ENCODE assay signal across 1 cellular context in the genomic region with DNA sequence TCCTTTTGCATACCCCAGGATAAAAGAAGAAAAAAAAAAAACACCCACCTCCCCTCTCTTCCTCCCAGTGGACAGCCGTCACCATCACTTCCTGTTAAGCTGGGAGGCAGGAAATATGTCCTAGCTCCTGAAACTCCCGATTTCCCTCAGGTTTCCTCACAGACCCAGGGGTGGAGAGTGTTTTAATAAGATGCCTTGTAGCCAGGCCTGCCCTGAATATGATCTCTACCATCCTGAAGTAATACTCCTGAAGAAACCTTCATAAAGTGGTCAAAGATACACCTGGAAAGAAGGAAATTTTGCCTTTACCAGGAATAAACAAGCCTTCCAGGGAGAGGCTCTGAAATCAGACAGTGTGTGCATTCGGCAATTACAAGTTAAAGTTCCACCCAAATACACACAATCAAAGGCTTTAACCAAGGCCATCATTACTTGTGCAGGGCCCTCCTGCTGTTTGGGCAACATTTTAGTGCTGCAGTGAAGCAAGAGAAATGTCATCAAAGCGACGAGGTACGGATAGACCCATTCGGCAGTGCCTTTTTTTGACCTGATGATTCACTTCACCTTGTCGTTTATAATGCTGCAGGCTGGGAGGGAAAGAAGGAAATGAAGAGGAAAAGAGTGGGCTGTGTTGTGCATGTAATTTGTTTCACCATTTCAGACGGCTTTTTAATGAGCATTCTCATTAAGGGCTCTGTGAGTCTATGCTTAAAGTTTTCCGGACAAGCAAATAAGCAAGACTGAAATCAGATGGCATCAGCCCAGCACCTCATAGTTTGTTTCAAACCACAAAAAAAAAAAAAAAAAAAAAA.
TF ChIP-seq lines count a peak whose summit lies in the region.

No MANE protein-coding gene starts in this region.

TF ChIP-seq in HepG2, 621 proteins besides CTCF, POLR2A, EP300 and RAD21 (continued from another document and continues in another):
- TF ChIP-seq, protein P1, sequence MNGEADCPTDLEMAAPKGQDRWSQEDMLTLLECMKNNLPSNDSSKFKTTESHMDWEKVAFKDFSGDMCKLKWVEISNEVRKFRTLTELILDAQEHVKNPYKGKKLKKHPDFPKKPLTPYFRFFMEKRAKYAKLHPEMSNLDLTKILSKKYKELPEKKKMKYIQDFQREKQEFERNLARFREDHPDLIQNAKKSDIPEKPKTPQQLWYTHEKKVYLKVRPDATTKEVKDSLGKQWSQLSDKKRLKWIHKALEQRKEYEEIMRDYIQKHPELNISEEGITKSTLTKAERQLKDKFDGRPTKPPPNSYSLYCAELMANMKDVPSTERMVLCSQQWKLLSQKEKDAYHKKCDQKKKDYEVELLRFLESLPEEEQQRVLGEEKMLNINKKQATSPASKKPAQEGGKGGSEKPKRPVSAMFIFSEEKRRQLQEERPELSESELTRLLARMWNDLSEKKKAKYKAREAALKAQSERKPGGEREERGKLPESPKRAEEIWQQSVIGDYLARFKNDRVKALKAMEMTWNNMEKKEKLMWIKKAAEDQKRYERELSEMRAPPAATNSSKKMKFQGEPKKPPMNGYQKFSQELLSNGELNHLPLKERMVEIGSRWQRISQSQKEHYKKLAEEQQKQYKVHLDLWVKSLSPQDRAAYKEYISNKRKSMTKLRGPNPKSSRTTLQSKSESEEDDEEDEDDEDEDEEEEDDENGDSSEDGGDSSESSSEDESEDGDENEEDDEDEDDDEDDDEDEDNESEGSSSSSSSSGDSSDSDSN (CRISPR knock-in tag; IDR thresholded peaks at IDR 0.05), result peak; percentile 24; the same call in 1 of the 2 replicates
- TF ChIP-seq ISL2 (CRISPR knock-in tag; IDR thresholded peaks at IDR 0.05) (peak; percentile 88), ZKSCAN8 (CRISPR knock-in tag; IDR thresholded peaks at IDR 0.05; ENCODE audit: borderline replicate concordance) (peak; percentile 87; the same call in 1 of the 2 replicates), EZH2 (conservative IDR thresholded peaks at IDR 0.05; ENCODE audit: low read depth, low read length) (no peak), ZFP36L2 (CRISPR knock-in tag; IDR thresholded peaks at IDR 0.05) (no peak), ZNF883 (CRISPR knock-in tag; IDR thresholded peaks at IDR 0.05; ENCODE audit: not compliant biosample characterization) (no peak), ATM (IDR thresholded peaks at IDR 0.05; ENCODE audit: borderline replicate concordance) (no peak), HOXA5 (CRISPR knock-in tag; IDR thresholded peaks at IDR 0.05) (0 out of 2 replicates have a peak, but pooled peaks have one; percentile 27), ZNF20 (CRISPR knock-in tag; IDR thresholded peaks at IDR 0.05) (no peak), ZNF547 (CRISPR knock-in tag; IDR thresholded peaks at IDR 0.05) (no peak), AKAP8 (CRISPR knock-in tag; IDR thresholded peaks at IDR 0.05) (no peak), RARA (CRISPR knock-in tag; IDR thresholded peaks at IDR 0.05) (peak; percentile 50), ZNF616 (CRISPR knock-in tag; IDR thresholded peaks at IDR 0.05; ENCODE audit: low read depth) (no peak), NFE2 (CRISPR knock-in tag; IDR thresholded peaks at IDR 0.05) (no peak), KLF6 (CRISPR knock-in tag; IDR thresholded peaks at IDR 0.05) (peak; percentile 56; the same call in 1 of the 2 replicates), HOXA7 (CRISPR knock-in tag; IDR thresholded peaks at IDR 0.05) (no peak), ZNF720 (CRISPR knock-in tag; IDR thresholded peaks at IDR 0.05) (no peak), ZNF766 (CRISPR knock-in tag; IDR thresholded peaks at IDR 0.05; ENCODE audit: borderline replicate concordance) (no peak), CBX2 (IDR thresholded peaks at IDR 0.05; ENCODE audit: low read depth, low read length) (no peak), CBX2 (CRISPR knock-in tag; IDR thresholded peaks at IDR 0.05; ENCODE audit: low read depth) (no peak), POLR2AphosphoS5 (IDR thresholded peaks at IDR 0.05; ENCODE audit: low read depth, low read length) (peak; percentile 61), ZBTB1 (CRISPR knock-in tag; IDR thresholded peaks at IDR 0.05; ENCODE audit: borderline replicate concordance) (no peak), ZNF33A (CRISPR knock-in tag; IDR thresholded peaks at IDR 0.05; ENCODE audit: borderline replicate concordance) (no peak)
- TF ChIP-seq, protein P2, sequence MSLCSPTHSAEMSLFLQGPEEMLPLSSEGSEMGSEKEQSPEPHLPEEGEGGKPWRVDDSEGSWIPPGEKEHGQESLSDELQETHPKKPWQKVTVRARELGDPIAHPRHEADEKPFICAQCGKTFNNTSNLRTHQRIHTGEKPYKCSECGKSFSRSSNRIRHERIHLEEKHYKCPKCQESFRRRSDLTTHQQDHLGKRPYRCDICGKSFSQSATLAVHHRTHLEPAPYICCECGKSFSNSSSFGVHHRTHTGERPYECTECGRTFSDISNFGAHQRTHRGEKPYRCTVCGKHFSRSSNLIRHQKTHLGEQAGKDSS (CRISPR knock-in tag; IDR thresholded peaks at IDR 0.05; ENCODE audit: borderline replicate concordance, low read depth), result no peak
- TF ChIP-seq, protein P3, sequence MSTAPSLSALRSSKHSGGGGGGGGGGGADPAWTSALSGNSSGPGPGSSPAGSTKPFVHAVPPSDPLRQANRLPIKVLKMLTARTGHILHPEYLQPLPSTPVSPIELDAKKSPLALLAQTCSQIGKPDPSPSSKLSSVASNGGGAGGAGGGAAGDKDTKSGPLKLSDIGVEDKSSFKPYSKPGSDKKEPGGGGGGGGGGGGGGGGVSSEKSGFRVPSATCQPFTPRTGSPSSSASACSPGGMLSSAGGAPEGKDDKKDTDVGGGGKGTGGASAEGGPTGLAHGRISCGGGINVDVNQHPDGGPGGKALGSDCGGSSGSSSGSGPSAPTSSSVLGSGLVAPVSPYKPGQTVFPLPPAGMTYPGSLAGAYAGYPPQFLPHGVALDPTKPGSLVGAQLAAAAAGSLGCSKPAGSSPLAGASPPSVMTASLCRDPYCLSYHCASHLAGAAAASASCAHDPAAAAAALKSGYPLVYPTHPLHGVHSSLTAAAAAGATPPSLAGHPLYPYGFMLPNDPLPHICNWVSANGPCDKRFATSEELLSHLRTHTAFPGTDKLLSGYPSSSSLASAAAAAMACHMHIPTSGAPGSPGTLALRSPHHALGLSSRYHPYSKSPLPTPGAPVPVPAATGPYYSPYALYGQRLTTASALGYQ (CRISPR knock-in tag; IDR thresholded peaks at IDR 0.05), result peak; percentile 47; the same call in 1 of the 2 replicates
- TF ChIP-seq, protein P4, sequence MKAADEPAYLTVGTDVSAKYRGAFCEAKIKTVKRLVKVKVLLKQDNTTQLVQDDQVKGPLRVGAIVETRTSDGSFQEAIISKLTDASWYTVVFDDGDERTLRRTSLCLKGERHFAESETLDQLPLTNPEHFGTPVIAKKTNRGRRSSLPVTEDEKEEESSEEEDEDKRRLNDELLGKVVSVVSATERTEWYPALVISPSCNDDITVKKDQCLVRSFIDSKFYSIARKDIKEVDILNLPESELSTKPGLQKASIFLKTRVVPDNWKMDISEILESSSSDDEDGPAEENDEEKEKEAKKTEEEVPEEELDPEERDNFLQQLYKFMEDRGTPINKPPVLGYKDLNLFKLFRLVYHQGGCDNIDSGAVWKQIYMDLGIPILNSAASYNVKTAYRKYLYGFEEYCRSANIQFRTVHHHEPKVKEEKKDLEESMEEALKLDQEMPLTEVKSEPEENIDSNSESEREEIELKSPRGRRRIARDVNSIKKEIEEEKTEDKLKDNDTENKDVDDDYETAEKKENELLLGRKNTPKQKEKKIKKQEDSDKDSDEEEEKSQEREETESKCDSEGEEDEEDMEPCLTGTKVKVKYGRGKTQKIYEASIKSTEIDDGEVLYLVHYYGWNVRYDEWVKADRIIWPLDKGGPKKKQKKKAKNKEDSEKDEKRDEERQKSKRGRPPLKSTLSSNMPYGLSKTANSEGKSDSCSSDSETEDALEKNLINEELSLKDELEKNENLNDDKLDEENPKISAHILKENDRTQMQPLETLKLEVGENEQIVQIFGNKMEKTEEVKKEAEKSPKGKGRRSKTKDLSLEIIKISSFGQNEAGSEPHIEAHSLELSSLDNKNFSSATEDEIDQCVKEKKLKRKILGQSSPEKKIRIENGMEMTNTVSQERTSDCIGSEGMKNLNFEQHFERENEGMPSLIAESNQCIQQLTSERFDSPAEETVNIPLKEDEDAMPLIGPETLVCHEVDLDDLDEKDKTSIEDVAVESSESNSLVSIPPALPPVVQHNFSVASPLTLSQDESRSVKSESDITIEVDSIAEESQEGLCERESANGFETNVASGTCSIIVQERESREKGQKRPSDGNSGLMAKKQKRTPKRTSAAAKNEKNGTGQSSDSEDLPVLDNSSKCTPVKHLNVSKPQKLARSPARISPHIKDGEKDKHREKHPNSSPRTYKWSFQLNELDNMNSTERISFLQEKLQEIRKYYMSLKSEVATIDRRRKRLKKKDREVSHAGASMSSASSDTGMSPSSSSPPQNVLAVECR (CRISPR knock-in tag; IDR thresholded peaks at IDR 0.05; ENCODE audit: borderline replicate concordance), result peak; percentile 32; the same call in 1 of the 2 replicates
- TF ChIP-seq, protein P5, sequence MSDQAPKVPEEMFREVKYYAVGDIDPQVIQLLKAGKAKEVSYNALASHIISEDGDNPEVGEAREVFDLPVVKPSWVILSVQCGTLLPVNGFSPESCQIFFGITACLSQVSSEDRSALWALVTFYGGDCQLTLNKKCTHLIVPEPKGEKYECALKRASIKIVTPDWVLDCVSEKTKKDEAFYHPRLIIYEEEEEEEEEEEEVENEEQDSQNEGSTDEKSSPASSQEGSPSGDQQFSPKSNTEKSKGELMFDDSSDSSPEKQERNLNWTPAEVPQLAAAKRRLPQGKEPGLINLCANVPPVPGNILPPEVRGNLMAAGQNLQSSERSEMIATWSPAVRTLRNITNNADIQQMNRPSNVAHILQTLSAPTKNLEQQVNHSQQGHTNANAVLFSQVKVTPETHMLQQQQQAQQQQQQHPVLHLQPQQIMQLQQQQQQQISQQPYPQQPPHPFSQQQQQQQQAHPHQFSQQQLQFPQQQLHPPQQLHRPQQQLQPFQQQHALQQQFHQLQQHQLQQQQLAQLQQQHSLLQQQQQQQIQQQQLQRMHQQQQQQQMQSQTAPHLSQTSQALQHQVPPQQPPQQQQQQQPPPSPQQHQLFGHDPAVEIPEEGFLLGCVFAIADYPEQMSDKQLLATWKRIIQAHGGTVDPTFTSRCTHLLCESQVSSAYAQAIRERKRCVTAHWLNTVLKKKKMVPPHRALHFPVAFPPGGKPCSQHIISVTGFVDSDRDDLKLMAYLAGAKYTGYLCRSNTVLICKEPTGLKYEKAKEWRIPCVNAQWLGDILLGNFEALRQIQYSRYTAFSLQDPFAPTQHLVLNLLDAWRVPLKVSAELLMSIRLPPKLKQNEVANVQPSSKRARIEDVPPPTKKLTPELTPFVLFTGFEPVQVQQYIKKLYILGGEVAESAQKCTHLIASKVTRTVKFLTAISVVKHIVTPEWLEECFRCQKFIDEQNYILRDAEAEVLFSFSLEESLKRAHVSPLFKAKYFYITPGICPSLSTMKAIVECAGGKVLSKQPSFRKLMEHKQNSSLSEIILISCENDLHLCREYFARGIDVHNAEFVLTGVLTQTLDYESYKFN (CRISPR knock-in tag; conservative IDR thresholded peaks at IDR 0.05), result peak; percentile 93
- TF ChIP-seq, protein P6, sequence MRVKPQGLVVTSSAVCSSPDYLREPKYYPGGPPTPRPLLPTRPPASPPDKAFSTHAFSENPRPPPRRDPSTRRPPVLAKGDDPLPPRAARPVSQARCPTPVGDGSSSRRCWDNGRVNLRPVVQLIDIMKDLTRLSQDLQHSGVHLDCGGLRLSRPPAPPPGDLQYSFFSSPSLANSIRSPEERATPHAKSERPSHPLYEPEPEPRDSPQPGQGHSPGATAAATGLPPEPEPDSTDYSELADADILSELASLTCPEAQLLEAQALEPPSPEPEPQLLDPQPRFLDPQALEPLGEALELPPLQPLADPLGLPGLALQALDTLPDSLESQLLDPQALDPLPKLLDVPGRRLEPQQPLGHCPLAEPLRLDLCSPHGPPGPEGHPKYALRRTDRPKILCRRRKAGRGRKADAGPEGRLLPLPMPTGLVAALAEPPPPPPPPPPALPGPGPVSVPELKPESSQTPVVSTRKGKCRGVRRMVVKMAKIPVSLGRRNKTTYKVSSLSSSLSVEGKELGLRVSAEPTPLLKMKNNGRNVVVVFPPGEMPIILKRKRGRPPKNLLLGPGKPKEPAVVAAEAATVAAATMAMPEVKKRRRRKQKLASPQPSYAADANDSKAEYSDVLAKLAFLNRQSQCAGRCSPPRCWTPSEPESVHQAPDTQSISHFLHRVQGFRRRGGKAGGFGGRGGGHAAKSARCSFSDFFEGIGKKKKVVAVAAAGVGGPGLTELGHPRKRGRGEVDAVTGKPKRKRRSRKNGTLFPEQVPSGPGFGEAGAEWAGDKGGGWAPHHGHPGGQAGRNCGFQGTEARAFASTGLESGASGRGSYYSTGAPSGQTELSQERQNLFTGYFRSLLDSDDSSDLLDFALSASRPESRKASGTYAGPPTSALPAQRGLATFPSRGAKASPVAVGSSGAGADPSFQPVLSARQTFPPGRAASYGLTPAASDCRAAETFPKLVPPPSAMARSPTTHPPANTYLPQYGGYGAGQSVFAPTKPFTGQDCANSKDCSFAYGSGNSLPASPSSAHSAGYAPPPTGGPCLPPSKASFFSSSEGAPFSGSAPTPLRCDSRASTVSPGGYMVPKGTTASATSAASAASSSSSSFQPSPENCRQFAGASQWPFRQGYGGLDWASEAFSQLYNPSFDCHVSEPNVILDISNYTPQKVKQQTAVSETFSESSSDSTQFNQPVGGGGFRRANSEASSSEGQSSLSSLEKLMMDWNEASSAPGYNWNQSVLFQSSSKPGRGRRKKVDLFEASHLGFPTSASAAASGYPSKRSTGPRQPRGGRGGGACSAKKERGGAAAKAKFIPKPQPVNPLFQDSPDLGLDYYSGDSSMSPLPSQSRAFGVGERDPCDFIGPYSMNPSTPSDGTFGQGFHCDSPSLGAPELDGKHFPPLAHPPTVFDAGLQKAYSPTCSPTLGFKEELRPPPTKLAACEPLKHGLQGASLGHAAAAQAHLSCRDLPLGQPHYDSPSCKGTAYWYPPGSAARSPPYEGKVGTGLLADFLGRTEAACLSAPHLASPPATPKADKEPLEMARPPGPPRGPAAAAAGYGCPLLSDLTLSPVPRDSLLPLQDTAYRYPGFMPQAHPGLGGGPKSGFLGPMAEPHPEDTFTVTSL (CRISPR knock-in tag; IDR thresholded peaks at IDR 0.05; ENCODE audit: borderline replicate concordance), result peak; percentile 51; the same call in 1 of the 2 replicates
- TF ChIP-seq, protein P7, sequence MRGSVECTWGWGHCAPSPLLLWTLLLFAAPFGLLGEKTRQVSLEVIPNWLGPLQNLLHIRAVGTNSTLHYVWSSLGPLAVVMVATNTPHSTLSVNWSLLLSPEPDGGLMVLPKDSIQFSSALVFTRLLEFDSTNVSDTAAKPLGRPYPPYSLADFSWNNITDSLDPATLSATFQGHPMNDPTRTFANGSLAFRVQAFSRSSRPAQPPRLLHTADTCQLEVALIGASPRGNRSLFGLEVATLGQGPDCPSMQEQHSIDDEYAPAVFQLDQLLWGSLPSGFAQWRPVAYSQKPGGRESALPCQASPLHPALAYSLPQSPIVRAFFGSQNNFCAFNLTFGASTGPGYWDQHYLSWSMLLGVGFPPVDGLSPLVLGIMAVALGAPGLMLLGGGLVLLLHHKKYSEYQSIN (CRISPR knock-in tag; IDR thresholded peaks at IDR 0.05; ENCODE audit: borderline replicate concordance), result no peak
- TF ChIP-seq, protein P8, sequence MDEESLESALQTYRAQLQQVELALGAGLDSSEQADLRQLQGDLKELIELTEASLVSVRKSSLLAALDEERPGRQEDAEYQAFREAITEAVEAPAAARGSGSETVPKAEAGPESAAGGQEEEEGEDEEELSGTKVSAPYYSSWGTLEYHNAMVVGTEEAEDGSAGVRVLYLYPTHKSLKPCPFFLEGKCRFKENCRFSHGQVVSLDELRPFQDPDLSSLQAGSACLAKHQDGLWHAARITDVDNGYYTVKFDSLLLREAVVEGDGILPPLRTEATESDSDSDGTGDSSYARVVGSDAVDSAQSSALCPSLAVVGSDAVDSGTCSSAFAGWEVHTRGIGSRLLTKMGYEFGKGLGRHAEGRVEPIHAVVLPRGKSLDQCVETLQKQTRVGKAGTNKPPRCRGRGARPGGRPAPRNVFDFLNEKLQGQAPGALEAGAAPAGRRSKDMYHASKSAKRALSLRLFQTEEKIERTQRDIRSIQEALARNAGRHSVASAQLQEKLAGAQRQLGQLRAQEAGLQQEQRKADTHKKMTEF (CRISPR knock-in tag; IDR thresholded peaks at IDR 0.05), result peak; percentile 60
